Comparison of ENCODE assay signal across 18 cellular contexts in genomic region chr18:40347261-40347660, GRCh38.
"Had no signal": no experiment of that assay in that cellular context is flagged by ENCODE, and none has a peak within 500 bp of the region (broad histone marks: within the 10 kb centered on the region; RNA-seq: fewer than 3 reads in every experiment).

No MANE protein-coding gene starts in this region.

- DNase-seq: cortex of kidney; effector memory CD8-positive, alpha-beta T cell; hypothalamus; immature natural killer cell; islet precursor cell; kidney glomerular epithelial cell; left colon; left ventricle myocardium superior; lower lobe of right lung; naive thymus-derived CD8-positive, alpha-beta T cell; nephron progenitor cell; nucleus accumbens; stimulated activated CD4-positive, alpha-beta T cell treated with anti-CD3 and anti-CD28 coated beads, Interleukin-12 subunit alpha, Interleukin-12 subunit beta, amount 100 ng/mL, for 4 hours; stimulated activated CD4-positive, alpha-beta T cell treated with anti-CD3 and anti-CD28 coated beads, Interleukin-1b, Interleukin-23, amount 100 ng/mL, for 48 hours; stimulated activated CD4-positive, alpha-beta T cell treated with anti-CD3 and anti-CD28 coated beads, Interleukin-4, amount 100 ng/mL, for 24 hours; stimulated activated naive CD4-positive, alpha-beta T cell treated with Interleukin-2 at 50 U/mL for 16 hours; stomach; tibial artery had no signal
